In genomic region chr15:95325763-95326688, GRCh38 we compare ENCODE assay signal across 13 cellular contexts.
DNase-seq lines count a peak whose midpoint lies in the region; ATAC-seq, FAIRE-seq and TF ChIP-seq lines count a peak whose summit lies in the region.
"Had no signal": no experiment of that assay in that cellular context is flagged by ENCODE, and none has a peak within 500 bp of the region (broad histone marks: within the 10 kb centered on the region; RNA-seq: fewer than 3 reads in every experiment).

No MANE protein-coding gene starts in this region.

- H3K18ac ChIP-seq in H1 (ENCODE audit: extremely low read depth, low read length), result no peak overlapping the region

- TF ChIP-seq POLR2A in H1 (IDR thresholded peaks at IDR 0.05; ENCODE audit: control extremely low read depth in 1 of 2, low read depth in 2 of 2, low read length in 2 of 2) (no peak), GM18505 (IDR thresholded peaks at IDR 0.05; ENCODE audit: borderline replicate concordance, extremely low read depth, insufficient read depth, insufficient read length) (no peak)

- no peak overlapping the region for H2BK20ac ChIP-seq in H1 (ENCODE audit: low read length)

- H3K23me2 ChIP-seq in H1 (ENCODE audit: low read depth, low read length), result peaks cover 4% of the 10 kb centered on the region; the same call in 1 of the 2 replicates

- H3K79me2 ChIP-seq in H1 (ENCODE audit: control insufficient read depth in 1 of 2, insufficient read depth in 2 of 2, low read length in 2 of 2), result no peaks in the 10 kb centered on the region

- no peak overlapping the region for H3K9ac ChIP-seq in H1 (replicated peaks in 1 of 4; ENCODE audit: extremely low read depth in 1 of 4, low read depth in 3 of 4, low read length in 3 of 4)

- H3K4me3 ChIP-seq in H1 (ENCODE audit: extremely low read depth in 1 of 4, insufficient read depth in 2 of 4, low read depth in 3 of 4, low read length in 4 of 4), result peak overlapping the region; percentile 20 to 60 (median 34); a peak in 7 of 8 replicates
- peak overlapping the region in 3 of 7 experiments; percentile 17 to 29 (median 27) for H3K4me3 ChIP-seq in skin epidermis
- H3K4me3 ChIP-seq: mucosa of descending colon had no signal

- H2AK5ac ChIP-seq in H1 (ENCODE audit: low read depth, low read length), result no peak overlapping the region

- no peak for TF ChIP-seq RAD21 in H1 (IDR thresholded peaks at IDR 0.05 in 1 of 2, conservative IDR thresholded peaks at IDR 0.05 in 1 of 2; ENCODE audit: low read depth in 2 of 2, low read length in 2 of 2)

- no peak overlapping the region for H3K4ac ChIP-seq in H1 (replicated peaks; ENCODE audit: insufficient read length, low read depth, low read length)

- peak overlapping the region; percentile 76 to 87 for H3K4me2 ChIP-seq in H1 (ENCODE audit: insufficient read depth in 1 of 2, low read depth in 2 of 2, low read length in 2 of 2)

- no peaks in the 10 kb centered on the region for H3K9me3 ChIP-seq in H1 (ENCODE audit: insufficient read depth in 2 of 2, low read depth in 1 of 2, low read length in 1 of 2)
- H3K9me3 ChIP-seq: mucosa of descending colon had no signal

- H4K91ac ChIP-seq in H1 (replicated peaks; ENCODE audit: insufficient read length, low read length), result no peak overlapping the region

- H2AFZ ChIP-seq in H1 (ENCODE audit: low read length), result peak overlapping the region; percentile 63; the same call in 1 of the 2 replicates

- no peak overlapping the region for H2BK15ac ChIP-seq in H1 (ENCODE audit: low read length)

- H3K27ac ChIP-seq in H1 (ENCODE audit: low read depth, low read length) (no peak overlapping the region), skin epidermis (peak overlapping the region in 17 of 21 experiments; percentile 4 to 87 (median 64))
- H3K27ac ChIP-seq: RWPE1 had no signal

- no peak overlapping the region for H2BK12ac ChIP-seq in H1 (ENCODE audit: low read depth, low read length)

- ATAC-seq in HG03571 (IDR thresholded peaks at IDR 0.05; ENCODE audit: unreplicated experiment) (no peak), GM18505 (IDR thresholded peaks at IDR 0.05; ENCODE audit: unreplicated experiment) (no peak)
- ATAC-seq: mucosa of descending colon had no signal

- H3K79me1 ChIP-seq in H1 (ENCODE audit: low read depth, low read length), result no peaks in the 10 kb centered on the region

- peaks cover 0 to 16% (median 12%) of the 10 kb centered on the region in 4 experiments; a peak in 5 of 7 replicates for H3K27me3 ChIP-seq in H1 (replicated peaks in 1 of 4; ENCODE audit: control insufficient read depth in 3 of 4, extremely low read depth in 1 of 4, insufficient read depth in 3 of 4, low read length in 3 of 4)

- no peak overlapping the region for H4K8ac ChIP-seq in H1 (ENCODE audit: extremely low read depth, insufficient read depth, low read length)

- H3K56ac ChIP-seq in H1 (replicated peaks; ENCODE audit: insufficient read length, low read depth, low read length), result no peak overlapping the region

- TF ChIP-seq EP300 in H1 (IDR thresholded peaks at IDR 0.05; ENCODE audit: borderline replicate concordance in 1 of 2, low read depth in 2 of 2, low read length in 2 of 2), result no peak

- H4K20me1 ChIP-seq in H1 (replicated peaks in 1 of 2; ENCODE audit: control insufficient read depth in 1 of 2, insufficient read depth in 2 of 2, low read length in 2 of 2), result no peaks in the 10 kb centered on the region

- no peak for TF ChIP-seq CTCF in H1 (IDR thresholded peaks at IDR 0.05; ENCODE audit: control extremely low read depth in 1 of 3, insufficient read depth in 1 of 3, low read depth in 1 of 3, low read length in 3 of 3)

- no peak overlapping the region for H2BK5ac ChIP-seq in H1 (ENCODE audit: low read depth, low read length)

- no peak overlapping the region for H2BK120ac ChIP-seq in H1 (replicated peaks; ENCODE audit: low read depth, low read length)

- no peak for FAIRE-seq in H1 (lab: Jason Lieb, UNC)
- FAIRE-seq: G401.6 had no signal

- CTCF ChIA-PET in H1 (lab: Charles Lee; ENCODE audit: partially characterized antibody), result interaction anchor here (0.7 to 0.8 kb wide), 2 partner anchors 34 to 743 kb away, joined by 3 read pairs; no protein-coding TSS in a partner anchor

- peak; percentile 2 for DNase-seq in M059J (ENCODE audit: low read depth)
- no peak for DNase-seq in H1 (ENCODE audit: low read depth in 1 of 2, low spot score in 2 of 2)
- DNase-seq in left kidney (ENCODE audit: low read depth, low spot score), result peak; percentile 67
- DNase-seq in HuH-7.5 (ENCODE audit: low spot score), result no peak
- DNase-seq in NK-92 treated with Interleukin-12 subunit alpha and Interleukin-12 subunit beta, amount 100 ng/mL, for 24 hours (lab: John Stamatoyannopoulos, UW), result no peak
- DNase-seq: KG1; mucosa of descending colon; stimulated activated naive CD4-positive, alpha-beta T cell treated with Interleukin-2 at 50 U/mL for 16 hours had no signal

- 69% methylated on average over 9 of the region's 10 CpGs; no CpG with 5 or more reads in 1 of the 2 experiments for WGBS in H1 (ENCODE audit: extremely low coverage in 1 of 2, insufficient coverage in 1 of 2, insufficient read length in 1 of 2, insufficient replicate concordance in 2 of 2, low coverage in 1 of 2, low lambda C conversion rate in 2 of 2, missing lambda C conversion rate in 1 of 2), 2 experiments

- H3K4me1 ChIP-seq in H1 (replicated peaks in 1 of 4; ENCODE audit: control insufficient read depth in 3 of 4, insufficient read depth in 4 of 4, low read length in 3 of 4), result peaks cover 0 to 3% (median under 1%) of the 10 kb centered on the region in 4 experiments; a peak in 3 of 7 replicates

- H3K36me3 ChIP-seq in H1 (ENCODE audit: control insufficient read depth in 2 of 4, insufficient read depth in 4 of 4, low read length in 3 of 4), result no peaks in the 10 kb centered on the region

- no peak overlapping the region for H4K5ac ChIP-seq in H1 (ENCODE audit: insufficient read length, low read depth, low read length)

- H3K14ac ChIP-seq in H1 (ENCODE audit: insufficient read length), result no peak overlapping the region

- POLR2A ChIA-PET in H1 (lab: Charles Lee; ENCODE audit: partially characterized antibody), result no interaction called here

- no peak overlapping the region for H3K23ac ChIP-seq in H1 (ENCODE audit: insufficient read length)

TF ChIP-seq in H1, 55 proteins besides CTCF, POLR2A, EP300 and RAD21:
- no peak for TF ChIP-seq RNF2 (IDR thresholded peaks at IDR 0.05; ENCODE audit: borderline replicate concordance, low read depth, low read length, missing control alignments, poor library complexity, severe bottlenecking)
- TF ChIP-seq CBX8 (IDR thresholded peaks at IDR 0.05; ENCODE audit: borderline replicate concordance, low read depth, low read length), result no peak
- TF ChIP-seq EZH2 (IDR thresholded peaks at IDR 0.05; ENCODE audit: low read depth, low read length, severe bottlenecking), result no peak
- TF ChIP-seq KDM5A (IDR thresholded peaks at IDR 0.05; ENCODE audit: low read length), result no peak
- TF ChIP-seq TBP (IDR thresholded peaks at IDR 0.05; ENCODE audit: low read depth, low read length), result no peak
- no peak for TF ChIP-seq ATF3 (IDR thresholded peaks at IDR 0.05; ENCODE audit: insufficient read depth, low read depth, low read length)
- TF ChIP-seq SIN3A (conservative IDR thresholded peaks at IDR 0.05 in 1 of 2, IDR thresholded peaks at IDR 0.05 in 1 of 2; ENCODE audit: low read depth in 1 of 2, low read length in 2 of 2), result no peak
- TF ChIP-seq SUZ12 (IDR thresholded peaks at IDR 0.05; ENCODE audit: low read length), result no peak
- TF ChIP-seq ASH2L (IDR thresholded peaks at IDR 0.05; ENCODE audit: low read length), result no peak
- no peak for TF ChIP-seq CHD2 (IDR thresholded peaks at IDR 0.05; ENCODE audit: low read length)
- TF ChIP-seq JUND (IDR thresholded peaks at IDR 0.05; ENCODE audit: low read length), result no peak
- TF ChIP-seq SAP30 (IDR thresholded peaks at IDR 0.05; ENCODE audit: insufficient read depth, insufficient replicate concordance, low read length), result no peak
- TF ChIP-seq BACH1 (IDR thresholded peaks at IDR 0.05; ENCODE audit: low read length), result no peak
- TF ChIP-seq JUN (IDR thresholded peaks at IDR 0.05; ENCODE audit: low read depth, low read length), result no peak
- TF ChIP-seq, protein P1, sequence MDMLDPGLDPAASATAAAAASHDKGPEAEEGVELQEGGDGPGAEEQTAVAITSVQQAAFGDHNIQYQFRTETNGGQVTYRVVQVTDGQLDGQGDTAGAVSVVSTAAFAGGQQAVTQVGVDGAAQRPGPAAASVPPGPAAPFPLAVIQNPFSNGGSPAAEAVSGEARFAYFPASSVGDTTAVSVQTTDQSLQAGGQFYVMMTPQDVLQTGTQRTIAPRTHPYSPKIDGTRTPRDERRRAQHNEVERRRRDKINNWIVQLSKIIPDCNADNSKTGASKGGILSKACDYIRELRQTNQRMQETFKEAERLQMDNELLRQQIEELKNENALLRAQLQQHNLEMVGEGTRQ (IDR thresholded peaks at IDR 0.05; ENCODE audit: low read length), result no peak
- TF ChIP-seq SP2 (IDR thresholded peaks at IDR 0.05; ENCODE audit: low read length), result no peak
- TF ChIP-seq CHD1 (IDR thresholded peaks at IDR 0.05; ENCODE audit: low read depth, low read length), result no peak
- TF ChIP-seq SP4 (IDR thresholded peaks at IDR 0.05; ENCODE audit: low read length), result no peak

Comparison
In these comparisons a context has a peak if more than half of its experiments do, and no peak if none do; other contexts are left out.
1. DNase-seq: peak in M059J (single experiment) and left kidney (single experiment); none in H1 (0 of 2), HuH-7.5 (single experiment) and NK-92 treated with Interleukin-12 subunit alpha and Interleukin-12 subunit beta, amount 100 ng/mL, for 24 hours (single experiment).